ENCODE assay signal across 20 cellular contexts in genomic region chr19:35157431-35157830, GRCh38. TPM values are rescaled to one million over a fixed set of nuclear protein-coding genes. Genes with fewer than 3 reads are reported as not detected.
DNase-seq lines count a peak whose midpoint lies in the region; ATAC-seq and TF ChIP-seq lines count a peak whose summit lies in the region.
"Had no signal": no experiment of that assay in that cellular context is flagged by ENCODE, and none has a peak within 500 bp of the region (broad histone marks: within the 10 kb centered on the region; RNA-seq: fewer than 3 reads in every experiment).

No MANE protein-coding gene starts in this region.

- peaks cover 41% of the 10 kb centered on the region for H3K36me3 Mint-ChIP-seq in activated naive CD4-positive, alpha-beta T cell treated with anti-CD3 and anti-CD28 coated beads, Interleukin-2, amount 50 U/mL, for 24 hours
- peaks cover 78% of the 10 kb centered on the region for H3K36me3 Mint-ChIP-seq in activated T-helper 2 cell treated with anti-CD3 and anti-CD28 coated beads, Interferon-gamma antibody, Interleukin-2, Interleukin-4, amounts not matched to agents 10 μg/mL and 5 μg/mL and 100 μg/mL, durations not matched to agents 14 hours and 24 hours and 36 hours (ENCODE audit: low read depth)
- H3K36me3 Mint-ChIP-seq: type B pancreatic cell had no signal

- DNase-seq in activated naive CD4-positive, alpha-beta T cell treated with Interleukin-2 at 50 U/mL for 16 hours = no peak
- no peak for DNase-seq in activated T-helper 2 cell treated with anti-CD3 and anti-CD28 coated beads, Interferon-gamma antibody, Interleukin-2, Interleukin-4, amounts not matched to agents 10 μg/mL and 5 μg/mL and 100 μg/mL, durations not matched to agents 14 hours and 24 hours and 36 hours (ENCODE audit: low spot score)
- DNase-seq in NCI-H446 (lab: John Stamatoyannopoulos, UW) = no peak
- DNase-seq in midbrain (lab: John Stamatoyannopoulos, UW) = no peak
- DNase-seq: amniotic stem cell; DMS 273 treated with DMSO at 0.1 percent for 48 hours; effector CD4-positive, alpha-beta T cell; GM23248; Karpas-422; NCI-H510A; right cardiac atrium; SK-N-SH; spleen; T1000 had no signal

- peaks cover 28% of the 10 kb centered on the region for H3K4me1 ChIP-seq in Loucy (ENCODE audit: insufficient read depth, low read length, poor library complexity, severe bottlenecking)

- H3F3A ChIP-seq in Loucy (ENCODE audit: low read depth) = no peaks in the 10 kb centered on the region

- no peaks in the 10 kb centered on the region for H3K9me3 Mint-ChIP-seq in activated naive CD4-positive, alpha-beta T cell treated with anti-CD3 and anti-CD28 coated beads, Interleukin-2, amount 50 U/mL, for 24 hours
- peaks cover 13% of the 10 kb centered on the region for H3K9me3 Mint-ChIP-seq in activated T-helper 2 cell treated with anti-CD3 and anti-CD28 coated beads, Interferon-gamma antibody, Interleukin-2, Interleukin-4, amounts not matched to agents 10 μg/mL and 5 μg/mL and 100 μg/mL, durations not matched to agents 14 hours and 24 hours and 36 hours

- intact Hi-C loops in activated T-helper 2 cell treated with anti-CD3 and anti-CD28 coated beads, Interferon-gamma antibody, Interleukin-2, Interleukin-4, amounts not matched to agents 10 μg/mL and 5 μg/mL and 100 μg/mL, durations not matched to agents 14 hours and 24 hours and 36 hours (cut with micrococcal nuclease) = loop anchor here (5.0 kb wide), 1 partner anchor 190 kb away; the partner anchor contains the start of gene FFAR1

- H3K9me2 ChIP-seq in Loucy (replicated peaks; ENCODE audit: low read depth, low read length) = no peaks in the 10 kb centered on the region
- H3K9me2 ChIP-seq: SK-N-SH had no signal

- no peaks in the 10 kb centered on the region for H3K9me3 ChIP-seq in Loucy (ENCODE audit: insufficient read depth, low read depth, low read length)
- H3K9me3 ChIP-seq: SK-N-SH had no signal

- peak overlapping the region; percentile 84 for H3K27ac Mint-ChIP-seq in activated naive CD4-positive, alpha-beta T cell treated with anti-CD3 and anti-CD28 coated beads, Interleukin-2, amount 50 U/mL, for 24 hours
- H3K27ac Mint-ChIP-seq in activated T-helper 2 cell treated with anti-CD3 and anti-CD28 coated beads, Interferon-gamma antibody, Interleukin-2, Interleukin-4, amounts not matched to agents 10 μg/mL and 5 μg/mL and 100 μg/mL, durations not matched to agents 14 hours and 24 hours and 36 hours = no peak overlapping the region
- H3K27ac Mint-ChIP-seq: type B pancreatic cell had no signal

- peaks cover 61% of the 10 kb centered on the region for H3K4me1 Mint-ChIP-seq in activated naive CD4-positive, alpha-beta T cell treated with anti-CD3 and anti-CD28 coated beads, Interleukin-2, amount 50 U/mL, for 24 hours
- peaks cover 33% of the 10 kb centered on the region for H3K4me1 Mint-ChIP-seq in activated T-helper 2 cell treated with anti-CD3 and anti-CD28 coated beads, Interferon-gamma antibody, Interleukin-2, Interleukin-4, amounts not matched to agents 10 μg/mL and 5 μg/mL and 100 μg/mL, durations not matched to agents 14 hours and 24 hours and 36 hours (ENCODE audit: low read depth)

- no peak overlapping the region for H3K9ac ChIP-seq in Loucy (ENCODE audit: low read depth, low read length, poor library complexity, severe bottlenecking)
- H3K9ac ChIP-seq: GM23248, SK-N-SH had no signal

- H3K4me3 ChIP-seq in Loucy (ENCODE audit: low read length, poor library complexity, severe bottlenecking) = no peak overlapping the region
- H3K4me3 ChIP-seq: GM23248 had no signal

- no peak for TF ChIP-seq CTCF in Loucy (conservative IDR thresholded peaks at IDR 0.05; ENCODE audit: low read length)

- no peak overlapping the region for H2AFZ ChIP-seq in Loucy (ENCODE audit: low read length)
- H2AFZ ChIP-seq: GM23248 had no signal

- no peaks in the 10 kb centered on the region for H3K27me3 ChIP-seq in Loucy (ENCODE audit: insufficient read depth, low read length, poor library complexity, severe bottlenecking)

- H3K4me3 Mint-ChIP-seq in activated naive CD4-positive, alpha-beta T cell treated with anti-CD3 and anti-CD28 coated beads, Interleukin-2, amount 50 U/mL, for 24 hours = peak overlapping the region; percentile 99
- peak overlapping the region; percentile 37 for H3K4me3 Mint-ChIP-seq in activated T-helper 2 cell treated with anti-CD3 and anti-CD28 coated beads, Interferon-gamma antibody, Interleukin-2, Interleukin-4, amounts not matched to agents 10 μg/mL and 5 μg/mL and 100 μg/mL, durations not matched to agents 14 hours and 24 hours and 36 hours (ENCODE audit: low read depth)
- H3K4me3 Mint-ChIP-seq: type B pancreatic cell had no signal

- H3K27me3 Mint-ChIP-seq in activated naive CD4-positive, alpha-beta T cell treated with anti-CD3 and anti-CD28 coated beads, Interleukin-2, amount 50 U/mL, for 24 hours = no peaks in the 10 kb centered on the region
- H3K27me3 Mint-ChIP-seq in activated T-helper 2 cell treated with anti-CD3 and anti-CD28 coated beads, Interferon-gamma antibody, Interleukin-2, Interleukin-4, amounts not matched to agents 10 μg/mL and 5 μg/mL and 100 μg/mL, durations not matched to agents 14 hours and 24 hours and 36 hours (ENCODE audit: low read depth) = peaks cover 1% of the 10 kb centered on the region

- peaks cover 34% of the 10 kb centered on the region for H4K20me1 ChIP-seq in Loucy (ENCODE audit: insufficient read depth, low read length, poor library complexity, severe bottlenecking)

- H3K79me2 ChIP-seq in Loucy (ENCODE audit: insufficient read depth, low read length) = peaks cover 41% of the 10 kb centered on the region

- peaks cover 48% of the 10 kb centered on the region; the same call in 1 of the 2 replicates for H3K36me3 ChIP-seq in Loucy (ENCODE audit: insufficient read depth, low read length)

- H3K4me2 ChIP-seq in Loucy (ENCODE audit: low read depth, low read length, poor library complexity, severe bottlenecking) = peak overlapping the region; percentile 100
- H3K4me2 ChIP-seq: SK-N-SH had no signal

- ATAC-seq in GM18861 (IDR thresholded peaks at IDR 0.05; ENCODE audit: unreplicated experiment) = no peak
- ATAC-seq: right cardiac atrium had no signal

RNA-seq across cellular contexts. Expression of gene FXYD5, which starts 2.9 kb away (rescaled TPM):
- total RNA-seq in activated T-helper 2 cell treated with anti-CD3 and anti-CD28 coated beads, Interferon-gamma antibody, Interleukin-2, Interleukin-4, amounts not matched to agents 10 μg/mL and 5 μg/mL and 100 μg/mL, durations not matched to agents 14 hours and 24 hours and 36 hours = 257 and 271 TPM in 2 replicates

RNA-seq across cellular contexts. Expression of gene FXYD7, which starts 14.4 kb away (rescaled TPM):
- total RNA-seq in activated T-helper 2 cell treated with anti-CD3 and anti-CD28 coated beads, Interferon-gamma antibody, Interleukin-2, Interleukin-4, amounts not matched to agents 10 μg/mL and 5 μg/mL and 100 μg/mL, durations not matched to agents 14 hours and 24 hours and 36 hours = 0.28 TPM in 1 of 2 replicates, not detected in the other
- total RNA-seq: activated CD8-positive, alpha-beta memory T cell treated with anti-CD3 and anti-CD28 coated beads for 36 hours; glomerular endothelial cell; GM23248 had no signal

RNA-seq across cellular contexts. Expression of gene FXYD1, which starts 18.8 kb away (rescaled TPM):
- total RNA-seq in activated T-helper 2 cell treated with anti-CD3 and anti-CD28 coated beads, Interferon-gamma antibody, Interleukin-2, Interleukin-4, amounts not matched to agents 10 μg/mL and 5 μg/mL and 100 μg/mL, durations not matched to agents 14 hours and 24 hours and 36 hours = 0.71 TPM in 1 of 2 replicates, not detected in the other
- total RNA-seq: activated CD8-positive, alpha-beta memory T cell treated with anti-CD3 and anti-CD28 coated beads for 36 hours; glomerular endothelial cell had no signal

RNA-seq across cellular contexts. Expression of gene LGI4, which starts 22.6 kb away (rescaled TPM):
- total RNA-seq in activated T-helper 2 cell treated with anti-CD3 and anti-CD28 coated beads, Interferon-gamma antibody, Interleukin-2, Interleukin-4, amounts not matched to agents 10 μg/mL and 5 μg/mL and 100 μg/mL, durations not matched to agents 14 hours and 24 hours and 36 hours = 0.27 TPM in 1 of 2 replicates, not detected in the other
- total RNA-seq: activated CD8-positive, alpha-beta memory T cell treated with anti-CD3 and anti-CD28 coated beads for 36 hours; glomerular endothelial cell had no signal

RNA-seq across cellular contexts. Expression of gene FXYD3, which starts 41.8 kb away (rescaled TPM):
- total RNA-seq in activated T-helper 2 cell treated with anti-CD3 and anti-CD28 coated beads, Interferon-gamma antibody, Interleukin-2, Interleukin-4, amounts not matched to agents 10 μg/mL and 5 μg/mL and 100 μg/mL, durations not matched to agents 14 hours and 24 hours and 36 hours = not detected in 2 replicates
- total RNA-seq: activated CD8-positive, alpha-beta memory T cell treated with anti-CD3 and anti-CD28 coated beads for 36 hours; glomerular endothelial cell; GM23248; spleen had no signal
